In genomic region chr16:27529962-27530361, GRCh38 we compare ENCODE assay signal across 13 cellular contexts. TPM values are rescaled to one million over a fixed set of nuclear protein-coding genes. Genes with fewer than 3 reads are reported as not detected.
A peak's percentile ranks its signal among the peaks of the same experiment; 100 is the strongest.
DNase-seq lines count a peak whose midpoint lies in the region; ATAC-seq and TF ChIP-seq lines count a peak whose summit lies in the region.
"Had no signal": no experiment of that assay in that cellular context is flagged by ENCODE, and none has a peak within 500 bp of the region (broad histone marks: within the 10 kb centered on the region; RNA-seq: fewer than 3 reads in every experiment).

No MANE protein-coding gene starts in this region.

- peaks cover 66% of the 10 kb centered on the region for H3K4me1 ChIP-seq in left ventricle myocardium inferior
- no peaks in the 10 kb centered on the region for H3K4me1 ChIP-seq in spleen

- H3K27ac ChIP-seq in left ventricle myocardium inferior (replicated peaks) = peak overlapping the region; percentile 95
- H3K27ac ChIP-seq in spleen = no peak overlapping the region
- H3K27ac ChIP-seq: testis had no signal

- ATAC-seq in left ventricle myocardium superior = no peak
- ATAC-seq: activated T-cell treated with anti-CD3 and anti-CD28 coated beads, Interleukin-2, amount 50 U/mL, for 72 hours; Right ventricle myocardium inferior had no signal

- H3K9me3 ChIP-seq in left ventricle myocardium inferior (replicated peaks) = peaks cover 7% of the 10 kb centered on the region
- peaks cover 0 to 7% (median 0%) of the 10 kb centered on the region in 8 donors for H3K9me3 ChIP-seq in spleen
- H3K9me3 ChIP-seq: testis had no signal

- no peak for TF ChIP-seq CTCF in left ventricle myocardium inferior (IDR thresholded peaks at IDR 0.05; ENCODE audit: borderline replicate concordance)
- no peak for TF ChIP-seq CTCF in fibroblast of mammary gland (conservative IDR thresholded peaks at IDR 0.05; ENCODE audit: control insufficient read depth, insufficient read depth, low read depth, low read length)
- no peak for TF ChIP-seq CTCF in spleen (IDR thresholded peaks at IDR 0.05 in 8 of 11, conservative IDR thresholded peaks at IDR 0.05 in 3 of 11)

- intact Hi-C loops in left ventricle myocardium inferior (cut with micrococcal nuclease) = no loop called here
- intact Hi-C loops in left ventricle myocardium superior (cut with micrococcal nuclease) = no loop called here
- intact Hi-C loops in spleen (cut with DNase I; ENCODE audit: low total_unique reads) = no loop called here

- TF ChIP-seq POLR2A in spleen (IDR thresholded peaks at IDR 0.05) = no peak

- H3K36me3 ChIP-seq in left ventricle myocardium inferior = peaks cover 99% of the 10 kb centered on the region
- H3K36me3 ChIP-seq in spleen = peaks cover 6 to 100% (median 97%) of the 10 kb centered on the region in 6 donors

- WGBS in spleen, 5 donors = 92 to 96% (median 95%) methylated on average over 6 of the region's 6 CpGs

- DNase-seq in left ventricle myocardium inferior (no peak), left ventricle myocardium superior (no peak), T1000 (lab: John Stamatoyannopoulos, UW) (peak; percentile 73), fibroblast of mammary gland (ENCODE audit: low read depth) (peak; percentile 76), spleen (peak; percentile 25), AML-193 (lab: John Stamatoyannopoulos, UW) (no peak), NCI-H526 (lab: John Stamatoyannopoulos, UW) (no peak)
- no peak for DNase-seq in activated effector memory CD4-positive, alpha-beta T cell treated with anti-CD3 and anti-CD28 coated beads, Interleukin-2, amount 50 U/mL, for 16 hours
- DNase-seq: activated CD4-positive, CD25-positive, alpha-beta regulatory T cell; activated T-cell treated with anti-CD3 and anti-CD28 coated beads, Interleukin-2, amount 50 U/mL, for 72 hours; NCI-H2107 had no signal

- H3K4me3 ChIP-seq in left ventricle myocardium inferior = no peak overlapping the region
- H3K4me3 ChIP-seq in fibroblast of mammary gland (ENCODE audit: control insufficient read depth, low read depth, low read length) = no peak overlapping the region
- H3K4me3 ChIP-seq in spleen = no peak overlapping the region
- H3K4me3 ChIP-seq: testis had no signal

- H3K27me3 ChIP-seq in left ventricle myocardium inferior (ENCODE audit: low read depth) (no peaks in the 10 kb centered on the region), spleen (replicated peaks in 1 of 7) (no peaks in the 10 kb centered on the region)
- H3K27me3 ChIP-seq: testis had no signal

RNA-seq across cellular contexts. Expression of gene GTF3C1, which starts 19.8 kb away (rescaled TPM):
- total RNA-seq in left ventricle myocardium inferior = 46.9 TPM
- total RNA-seq in left ventricle myocardium superior = 56.4 TPM
- total RNA-seq in spleen = 10 to 100 TPM; 46.6 to 68.6 (median 59.6) TPM
- 10 to 100 TPM; 28.8 to 49.9 (median 48.9) TPM for polyA plus RNA-seq in spleen

RNA-seq across cellular contexts. Expression of gene KATNIP, which starts 20.0 kb away (rescaled TPM):
- total RNA-seq in left ventricle myocardium inferior (12.0 TPM), left ventricle myocardium superior (12.7 TPM), spleen (10 to 100 TPM; 24.8 to 40.7 (median 32.7) TPM)
- polyA plus RNA-seq in spleen = 1 to 10 TPM; 3.8 to 6.5 (median 3.9) TPM

Comparison
In these comparisons a context has a peak if more than half of its experiments do, and no peak if none do; other contexts are left out.
1. DNase-seq: peak in T1000 (single experiment), fibroblast of mammary gland (single experiment) and spleen (single experiment); none in left ventricle myocardium inferior (single experiment), left ventricle myocardium superior (single experiment), AML-193 (0 of 2), NCI-H526 (0 of 2) and activated effector memory CD4-positive, alpha-beta T cell treated with anti-CD3 and anti-CD28 coated beads, Interleukin-2, amount 50 U/mL, for 16 hours (single experiment).